12 cellular contexts compared by ENCODE assay signal in genomic region chr17:15363702-15364101, GRCh38. TPM values are rescaled to one million over a fixed set of nuclear protein-coding genes. Genes with fewer than 3 reads are reported as not detected.
"Had no signal": no experiment of that assay in that cellular context is flagged by ENCODE, and none has a peak within 500 bp of the region (broad histone marks: within the 10 kb centered on the region; RNA-seq: fewer than 3 reads in every experiment).

No MANE protein-coding gene starts in this region.

- H2AFZ ChIP-seq: GM23248, GM23338 had no signal

- H3K9ac ChIP-seq: GM23248 had no signal

- H3K4me3 ChIP-seq: GM23248, GM23338, HAP-1 had no signal

- DNase-seq: GM23248, GOT3, H7, H9, HCEC 1CT, HFFc6 had no signal

- H3K4me2 ChIP-seq: GM23338 had no signal

- H3K27ac ChIP-seq: GM23248 had no signal

- ATAC-seq: GM23338, HCT116 had no signal

- FAIRE-seq: H1, H54 had no signal

- H3K36me3 ChIP-seq: HAP-1 had no signal

- H3K4me1 ChIP-seq: HAP-1 had no signal

RNA-seq across cellular contexts. Expression of gene TEKT3, which starts 22.3 kb away (rescaled TPM):
- total RNA-seq: GM23248, H4, HFFc6 had no signal
- polyA plus RNA-seq: GM23248 had no signal
